Comparison of ENCODE assay signal across 11 cellular contexts in the genomic region with DNA sequence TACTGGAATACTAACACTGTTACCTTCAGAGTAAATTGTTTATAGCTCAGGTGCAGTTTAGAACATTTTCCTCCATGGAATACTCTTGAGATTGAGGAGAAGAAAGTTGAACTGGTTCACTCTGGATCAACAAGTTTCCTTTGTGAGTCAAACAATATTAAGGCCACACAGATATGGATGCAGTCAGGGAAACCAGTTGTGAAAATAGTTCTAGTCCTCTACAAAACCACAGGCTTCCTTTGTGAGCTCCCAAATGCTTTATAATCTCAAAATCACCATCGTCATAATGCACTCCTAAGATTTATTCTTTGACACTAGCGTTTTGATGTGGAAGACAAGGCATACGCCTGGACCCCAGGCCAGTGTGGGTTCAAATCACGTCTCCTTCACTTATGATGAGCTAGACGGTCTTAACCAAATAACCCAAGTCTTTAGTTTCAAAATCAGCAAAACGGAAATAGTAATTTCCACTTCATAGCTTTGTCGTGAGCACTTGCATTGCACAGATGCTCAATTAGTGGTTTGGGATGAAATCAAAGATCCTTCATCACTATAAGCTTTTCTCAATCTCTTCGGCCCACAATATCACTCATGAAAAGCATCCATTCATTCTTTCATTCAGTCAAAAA.
A peak's percentile ranks its signal among the peaks of the same experiment; 100 is the strongest.
DNase-seq lines count a peak whose midpoint lies in the region; ATAC-seq lines count a peak whose summit lies in the region.
"Had no signal": no experiment of that assay in that cellular context is flagged by ENCODE, and none has a peak within 500 bp of the region (broad histone marks: within the 10 kb centered on the region; RNA-seq: fewer than 3 reads in every experiment).

No MANE protein-coding gene starts in this region.

- H3K4me1 ChIP-seq in ACC112 (ENCODE audit: control insufficient read depth, insufficient read depth, low read length, unreplicated experiment) = peaks cover 4% of the 10 kb centered on the region

- no peaks in the 10 kb centered on the region for H3K79me2 ChIP-seq in ACC112 (ENCODE audit: control insufficient read depth, insufficient read depth, low read length, unreplicated experiment)

- H3K27ac ChIP-seq in ACC112 (ENCODE audit: low read depth, low read length) = peak overlapping the region; percentile 53; the same call in 1 of the 2 replicates

- H3K36me3 Mint-ChIP-seq in natural killer cell treated with Interleukin-12 subunit alpha and Interleukin-12 subunit beta and Interleukin-15 and Interleukin-18, amount 100 ng/mL, for 72 hours = no peaks in the 10 kb centered on the region

- H2AFZ ChIP-seq in ACC112 (ENCODE audit: low read length, unreplicated experiment) = peak overlapping the region; percentile 73

- H3K4me3 Mint-ChIP-seq in natural killer cell treated with Interleukin-12 subunit alpha and Interleukin-12 subunit beta and Interleukin-15 and Interleukin-18, amount 100 ng/mL, for 72 hours = peak overlapping the region; percentile 43
- H3K4me3 Mint-ChIP-seq: stimulated activated naive B cell treated with anti-CD40 and anti-IgM and Interleukin-4, amounts not matched to agents 10 μg/mL and 1 μg/mL and 100 μg/mL, for 72 hours had no signal

- no peaks in the 10 kb centered on the region for H3K36me3 ChIP-seq in ACC112 (ENCODE audit: insufficient read depth, low read length)

- H3K4me3 ChIP-seq in ACC112 (ENCODE audit: low read depth, low read length) = peak overlapping the region; percentile 37

- H3K9me3 Mint-ChIP-seq in natural killer cell treated with Interleukin-12 subunit alpha and Interleukin-12 subunit beta and Interleukin-15 and Interleukin-18, amount 100 ng/mL, for 72 hours = no peaks in the 10 kb centered on the region
- H3K9me3 Mint-ChIP-seq: stimulated activated naive B cell treated with anti-CD40 and anti-IgM and Interleukin-4, amounts not matched to agents 10 μg/mL and 1 μg/mL and 100 μg/mL, for 72 hours had no signal

- DNase-seq in amniotic epithelial cell (ENCODE audit: low read depth) = peak; percentile 45
- DNase-seq in natural killer cell treated with Interleukin-12 subunit alpha and Interleukin-12 subunit beta and Interleukin-15 and Interleukin-18, amount 100 ng/mL, for 72 hours (ENCODE audit: low spot score) = no peak
- no peak for DNase-seq in HuH-7 (ENCODE audit: low spot score)
- DNase-seq in C1 segment of cervical spinal cord (lab: John Stamatoyannopoulos, UW) = no peak
- DNase-seq: activated CD8-positive, alpha-beta memory T cell treated with anti-CD3 and anti-CD28 coated beads for 24 hours; NCI-H1436; stimulated activated naive B cell treated with anti-CD40 and anti-IgM and Interleukin-4, amounts not matched to agents 10 μg/mL and 1 μg/mL and 100 μg/mL, for 72 hours had no signal

- ATAC-seq in GM18511 (IDR thresholded peaks at IDR 0.05; ENCODE audit: unreplicated experiment) = peak; percentile 64
- ATAC-seq in natural killer cell treated with Interleukin-12 subunit alpha and Interleukin-12 subunit beta and Interleukin-15 and Interleukin-18, amount 100 ng/mL, for 72 hours = peak; percentile 41 to 61
- no peak for ATAC-seq in HG03108 (IDR thresholded peaks at IDR 0.05; ENCODE audit: unreplicated experiment)
- no peak for ATAC-seq in esophagus mucosa

- peak overlapping the region in 1 of 2 donors; percentile 32 for H3K27ac Mint-ChIP-seq in natural killer cell treated with Interleukin-12 subunit alpha and Interleukin-12 subunit beta and Interleukin-15 and Interleukin-18, amount 100 ng/mL, for 72 hours
- H3K27ac Mint-ChIP-seq: stimulated activated naive B cell treated with anti-CD40 and anti-IgM and Interleukin-4, amounts not matched to agents 10 μg/mL and 1 μg/mL and 100 μg/mL, for 72 hours had no signal

- H3K27me3 Mint-ChIP-seq in natural killer cell treated with Interleukin-12 subunit alpha and Interleukin-12 subunit beta and Interleukin-15 and Interleukin-18, amount 100 ng/mL, for 72 hours = no peaks in the 10 kb centered on the region
- H3K27me3 Mint-ChIP-seq: stimulated activated naive B cell treated with anti-CD40 and anti-IgM and Interleukin-4, amounts not matched to agents 10 μg/mL and 1 μg/mL and 100 μg/mL, for 72 hours had no signal

- H3K27me3 ChIP-seq in ACC112 (ENCODE audit: insufficient read depth, low read length) = no peaks in the 10 kb centered on the region

- peaks cover 32 to 33% of the 10 kb centered on the region in 2 donors for H3K4me1 Mint-ChIP-seq in natural killer cell treated with Interleukin-12 subunit alpha and Interleukin-12 subunit beta and Interleukin-15 and Interleukin-18, amount 100 ng/mL, for 72 hours (ENCODE audit: low read depth in 2 of 2)

Comparison
In these comparisons a context has a peak if more than half of its experiments do, and no peak if none do; other contexts are left out.
1. ATAC-seq: peak in GM18511 (single experiment) and natural killer cell treated with Interleukin-12 subunit alpha and Interleukin-12 subunit beta and Interleukin-15 and Interleukin-18, amount 100 ng/mL, for 72 hours (2 of 2); none in HG03108 (single experiment) and esophagus mucosa (single experiment).